ENCODE assay signal across 8 cellular contexts in genomic region chr9:4077499-4078102, GRCh38.
DNase-seq lines count a peak whose midpoint lies in the region; ATAC-seq, FAIRE-seq and TF ChIP-seq lines count a peak whose summit lies in the region.

No MANE protein-coding gene starts in this region.

- no peaks in the 10 kb centered on the region for H3K4me1 ChIP-seq in GM12878 (ENCODE audit: control insufficient read depth, insufficient read depth, low read length)
- peaks cover 0 to 6% of the 10 kb centered on the region in 2 donors for H3K4me1 ChIP-seq in kidney (ENCODE audit: control insufficient read depth in 1 of 2, insufficient read depth in 1 of 2, low read depth in 1 of 2, low read length in 2 of 2)

- peak; percentile 63 for TF ChIP-seq RAD21 in GM12878 (IDR thresholded peaks at IDR 0.05; ENCODE audit: insufficient read depth, low read depth, low read length)

- TF ChIP-seq EP300 in GM12878 (IDR thresholded peaks at IDR 0.05; ENCODE audit: borderline replicate concordance in 1 of 2, control insufficient read depth in 1 of 2, low read depth in 2 of 2, low read length in 2 of 2): no peak

- H3K27ac ChIP-seq in RWPE1 (no peak overlapping the region), GM12878 (ENCODE audit: control insufficient read depth, insufficient read depth) (no peak overlapping the region), kidney (ENCODE audit: low read depth in 2 of 2, low read length in 2 of 2) (no peak overlapping the region)

- SMC1A ChIA-PET in GM12878 (lab: Charles Lee; ENCODE audit: uncharacterized antibody, unreplicated experiment): interaction anchor here (0.8 to 1.3 kb wide), 5 partner anchors 40 to 610 kb away, joined by 3 to 4 read pairs (median 3); no protein-coding TSS in a partner anchor

- TF ChIP-seq POLR2A in GM12878 (IDR thresholded peaks at IDR 0.05; ENCODE audit: low read depth, low read length): no peak

- H3K9ac ChIP-seq in GM12878 (ENCODE audit: control insufficient read depth, insufficient read depth, low read length) (no peak overlapping the region), kidney (ENCODE audit: low read length in 2 of 2) (no peak overlapping the region)

- H3K27me3 ChIP-seq in GM12878 (replicated peaks in 1 of 2; ENCODE audit: control insufficient read depth in 2 of 2, insufficient read depth in 2 of 2, low read length in 1 of 2): no peaks in the 10 kb centered on the region

- H3K36me3 ChIP-seq in GM12878 (ENCODE audit: control insufficient read depth in 2 of 2, insufficient read depth in 2 of 2, low read length in 1 of 2) (no peaks in the 10 kb centered on the region), kidney (ENCODE audit: control insufficient read depth in 1 of 2, insufficient read depth in 2 of 2, low read length in 2 of 2) (no peaks in the 10 kb centered on the region)

- no peak overlapping the region for H2AFZ ChIP-seq in GM12878 (ENCODE audit: control insufficient read depth, low read depth, low read length)

- no TSS peak for BruUV-seq in GM12878 (replicated peaks; lab: Mats Ljungman, UMichigan)

- H3K4me3 ChIP-seq in GM12878: no peak overlapping the region
- no peak overlapping the region for H3K4me3 ChIP-seq in kidney (ENCODE audit: low read length in 2 of 2)

- ATAC-seq in GM12878: peak; percentile 88
- no peak for ATAC-seq in HG02938 (IDR thresholded peaks at IDR 0.05; ENCODE audit: unreplicated experiment)

- FAIRE-seq in GM12878 (lab: Jason Lieb, UNC): no peak
- no peak for FAIRE-seq in kidney (lab: Jason Lieb, UNC)

- H3K9me3 ChIP-seq in GM12878 (replicated peaks; ENCODE audit: control insufficient read depth, insufficient read depth, low read length): no peaks in the 10 kb centered on the region
- H3K9me3 ChIP-seq in kidney (ENCODE audit: control insufficient read depth in 1 of 2, low read length in 2 of 2): no peaks in the 10 kb centered on the region

- H3K4me2 ChIP-seq in GM12878 (ENCODE audit: control insufficient read depth, insufficient read depth): no peak overlapping the region

- in situ Hi-C loops in GM12878 (cut with MboI): no loop called here

- DNase-seq in COR-L47 (lab: John Stamatoyannopoulos, UW) (peak; percentile 23), HCEC 1CT (peak; percentile 80), RWPE1 (ENCODE audit: low spot score) (peak; percentile 30), GM12878 (ENCODE audit: low read depth, low spot score) (no peak), kidney (peak; percentile 87), DMS153 (lab: John Stamatoyannopoulos, UW) (no peak)
- DNase-seq in stimulated activated CD4-positive, alpha-beta T cell treated with anti-CD3 and anti-CD28 coated beads, TNF-alpha, amount 100 ng/mL, for 4 hours (ENCODE audit: low read depth in 3 of 3): peak; percentile 1 to 13 (median 4)

- no peaks in the 10 kb centered on the region for H3K79me2 ChIP-seq in GM12878 (ENCODE audit: control insufficient read depth, insufficient read depth, low read length)

- intact Hi-C loops in GM12878 (cut with micrococcal nuclease; ENCODE audit: unreplicated experiment): loop anchor here (2.0 to 5.0 kb wide), 3 partner anchors 40 to 261 kb away; no protein-coding TSS in a partner anchor
- intact Hi-C loops in kidney (cut with DNase I): no loop called here

- RAD21 ChIA-PET in GM12878 (lab: Charles Lee; ENCODE audit: unreplicated experiment): interaction anchor here (0.8 to 1.4 kb wide), 2 partner anchors 289 to 345 kb away, joined by 3 to 5 read pairs; no protein-coding TSS in a partner anchor

- CTCF ChIA-PET in RWPE1 (lab: Yijun Ruan, JAX): interaction anchor here (0.6 to 1.4 kb wide), 6 partner anchors 14 to 219 kb away, joined by 3 to 7 read pairs (median 3); no protein-coding TSS in a partner anchor
- CTCF ChIA-PET in GM12878 (lab: Yijun Ruan, JAX): interaction anchor here (0.6 to 2.7 kb wide), 15 partner anchors 8 to 610 kb away, joined by 3 to 15 read pairs (median 4); no protein-coding TSS in a partner anchor

- POLR2A ChIA-PET in RWPE1 (lab: Yijun Ruan, JAX; ENCODE audit: low non-redundant PET): no interaction called here
- POLR2A ChIA-PET in GM12878 (lab: Charles Lee): no interaction called here

- H4K20me1 ChIP-seq in GM12878 (ENCODE audit: control insufficient read depth, insufficient read depth): no peaks in the 10 kb centered on the region

- TF ChIP-seq CTCF in RWPE1 (conservative IDR thresholded peaks at IDR 0.05; ENCODE audit: low read depth) (peak; percentile 60), GM12878 (IDR thresholded peaks at IDR 0.05 in 2 of 3, conservative IDR thresholded peaks at IDR 0.05 in 1 of 3; ENCODE audit: control insufficient read depth in 2 of 3, extremely low read depth in 1 of 3, insufficient read depth in 1 of 3, low read depth in 3 of 3, low read length in 3 of 3) (peak; percentile 54 to 78 (median 72)), kidney (IDR thresholded peaks at IDR 0.05; ENCODE audit: borderline replicate concordance, extremely low read depth, insufficient read depth) (peak; percentile 56)

- 1% methylated on average over 6 of the region's 6 CpGs for WGBS in GM12878 (ENCODE audit: insufficient coverage, insufficient replicate concordance, low lambda C conversion rate, missing lambda C conversion rate)

TF ChIP-seq in GM12878, 131 proteins besides CTCF, POLR2A, EP300 and RAD21:
- TF ChIP-seq SMC3 (IDR thresholded peaks at IDR 0.05; ENCODE audit: borderline replicate concordance, low read length) (peak; percentile 48; the same call in 1 of the 2 replicates), SP1 (IDR thresholded peaks at IDR 0.05; ENCODE audit: low read depth, low read length) (no peak), HDGF (IDR thresholded peaks at IDR 0.05) (no peak)
TF ChIP-seq in GM12878: peak in this region for 1.

Comparison
In these comparisons a context has a peak if more than half of its experiments do, and no peak if none do; other contexts are left out.
1. DNase-seq: peak in COR-L47 (single experiment), HCEC 1CT (single experiment), RWPE1 (single experiment), kidney (single experiment) and stimulated activated CD4-positive, alpha-beta T cell treated with anti-CD3 and anti-CD28 coated beads, TNF-alpha, amount 100 ng/mL, for 4 hours (3 of 3); none in GM12878 (single experiment) and DMS153 (single experiment).
2. Peak in every context shown above with its lines, with median percentiles within 50 percentile points of each other: CTCF ChIP-seq.